11 cellular contexts compared by ENCODE assay signal in genomic region chr3:150349314-150350097, GRCh38. TPM values are rescaled to one million over a fixed set of nuclear protein-coding genes. Genes with fewer than 3 reads are reported as not detected.
DNase-seq lines count a peak whose midpoint lies in the region; ATAC-seq and TF ChIP-seq lines count a peak whose summit lies in the region.
"Had no signal": no experiment of that assay in that cellular context is flagged by ENCODE, and none has a peak within 500 bp of the region (broad histone marks: within the 10 kb centered on the region; RNA-seq: fewer than 3 reads in every experiment).

No MANE protein-coding gene starts in this region.

- H3K9ac ChIP-seq in MM.1S (ENCODE audit: low read length), result no peak overlapping the region

- H3K4me1 ChIP-seq in gastrocnemius medialis, result peaks cover 15 to 22% of the 10 kb centered on the region in 2 donors
- no peaks in the 10 kb centered on the region for H3K4me1 ChIP-seq in MM.1S (ENCODE audit: low read length)
- no peaks in the 10 kb centered on the region for H3K4me1 ChIP-seq in CD8-positive, alpha-beta T cell (ENCODE audit: insufficient read depth, low read length)

- H4K20me1 ChIP-seq in MM.1S (ENCODE audit: insufficient read depth, low read length), result no peaks in the 10 kb centered on the region

- H3K36me3 ChIP-seq in gastrocnemius medialis, result no peaks in the 10 kb centered on the region
- no peaks in the 10 kb centered on the region for H3K36me3 ChIP-seq in MM.1S (replicated peaks; ENCODE audit: insufficient read depth, low read length)
- H3K36me3 ChIP-seq in CD8-positive, alpha-beta T cell (ENCODE audit: insufficient read depth, low read length), result no peaks in the 10 kb centered on the region

- no peak for TF ChIP-seq CTCF in brain (conservative IDR thresholded peaks at IDR 0.05)
- peak in 1 of 5 experiments; percentile 21 for TF ChIP-seq CTCF in gastrocnemius medialis (IDR thresholded peaks at IDR 0.05 in 4 of 5, conservative IDR thresholded peaks at IDR 0.05 in 1 of 5)
- no peak for TF ChIP-seq CTCF in MM.1S (IDR thresholded peaks at IDR 0.05; ENCODE audit: low read length)
- TF ChIP-seq CTCF in CD8-positive, alpha-beta T cell (IDR thresholded peaks at IDR 0.05), result no peak

- peaks cover 60% of the 10 kb centered on the region for H3K4me1 Mint-ChIP-seq in brain
- no peaks in the 10 kb centered on the region for H3K4me1 Mint-ChIP-seq in CD8-positive, alpha-beta T cell (ENCODE audit: low read depth)
- H3K4me1 Mint-ChIP-seq: CD4-positive, CD25-positive, alpha-beta regulatory T cell had no signal

- no peak overlapping the region for H3K4me2 ChIP-seq in MM.1S (ENCODE audit: low read depth, low read length)

- H3K36me3 Mint-ChIP-seq in brain, result no peaks in the 10 kb centered on the region
- H3K36me3 Mint-ChIP-seq in CD8-positive, alpha-beta T cell, result no peaks in the 10 kb centered on the region
- H3K36me3 Mint-ChIP-seq: CD4-positive, CD25-positive, alpha-beta regulatory T cell had no signal

- intact Hi-C loops in left ventricle myocardium superior (cut with micrococcal nuclease) (no loop called here), gastrocnemius medialis (cut with DNase I; ENCODE audit: low total_unique reads) (loop anchor here (5.0 to 10.0 kb wide), 5 partner anchors 58 to 148 kb away; partner anchors contain the start of gene TSC22D2)
- intact Hi-C loops in CD8-positive, alpha-beta T cell (cut with DNase I, micrococcal nuclease), result no loop called here

- ATAC-seq in left ventricle myocardium superior, result peak; percentile 97
- peak in 1 of 2 donors; percentile 50 for ATAC-seq in gastrocnemius medialis
- no peak for ATAC-seq in GM18867 (IDR thresholded peaks at IDR 0.05; ENCODE audit: unreplicated experiment)
- no peak for ATAC-seq in CD8-positive, alpha-beta T cell

- H3K9me3 ChIP-seq in gastrocnemius medialis, result no peaks in the 10 kb centered on the region
- H3K9me3 ChIP-seq in MM.1S (replicated peaks; ENCODE audit: insufficient read depth, low read length), result no peaks in the 10 kb centered on the region
- no peaks in the 10 kb centered on the region for H3K9me3 ChIP-seq in CD8-positive, alpha-beta T cell (ENCODE audit: low read length)

- POLR2A ChIA-PET in CD8-positive, alpha-beta T cell (lab: Charles Lee), result no interaction called here

- peak overlapping the region in 1 of 5 experiments; percentile 23 for H3K4me3 Mint-ChIP-seq in brain
- H3K4me3 Mint-ChIP-seq in CD8-positive, alpha-beta T cell, result no peak overlapping the region
- H3K4me3 Mint-ChIP-seq: CD4-positive, CD25-positive, alpha-beta regulatory T cell had no signal

- no peaks in the 10 kb centered on the region for H3F3A ChIP-seq in MM.1S (ENCODE audit: insufficient read depth, low read length)

- no peaks in the 10 kb centered on the region for H3K79me2 ChIP-seq in MM.1S (ENCODE audit: low read length)

- in situ Hi-C loops in gastrocnemius medialis (cut with MboI; ENCODE audit: low sequenced_read_pairs in 4 of 4), result no loop called here

- H3K4me3 ChIP-seq in gastrocnemius medialis, result no peak overlapping the region
- H3K4me3 ChIP-seq in MM.1S (ENCODE audit: low read length), result no peak overlapping the region
- no peak overlapping the region for H3K4me3 ChIP-seq in CD8-positive, alpha-beta T cell (ENCODE audit: low read depth, low read length)

- DNase-seq in GM03348 (ENCODE audit: low spot score) (peak; percentile 46), left ventricle myocardium superior (peak; percentile 82), gastrocnemius medialis (peak in 1 of 2 donors; percentile 28), SKM-1 treated with dmso at 0.1 percent for 144 hours (lab: John Stamatoyannopoulos, UW; ENCODE audit: unreplicated experiment) (no peak), MM.1S (no peak)
- no peak for DNase-seq in CD8-positive, alpha-beta T cell
- DNase-seq: activated CD4-positive, alpha-beta T cell treated with anti-CD3 and anti-CD28 coated beads for 48 hours; CD4-positive, CD25-positive, alpha-beta regulatory T cell; NCI-H1092 treated with DMSO at 0.1 percent for 48 hours had no signal

- no peaks in the 10 kb centered on the region for H3K27me3 Mint-ChIP-seq in brain
- peaks cover 3% of the 10 kb centered on the region for H3K27me3 Mint-ChIP-seq in CD8-positive, alpha-beta T cell (ENCODE audit: low read depth)

- no peaks in the 10 kb centered on the region for H3K9me2 ChIP-seq in MM.1S (replicated peaks; ENCODE audit: insufficient read depth, low read length)

- H3K27me3 ChIP-seq in gastrocnemius medialis (peaks cover 0 to 4% (median 0%) of the 10 kb centered on the region in 3 donors), MM.1S (replicated peaks; ENCODE audit: insufficient read depth, low read length) (no peaks in the 10 kb centered on the region)
- H3K27me3 ChIP-seq in CD8-positive, alpha-beta T cell (ENCODE audit: insufficient read depth, low read length), result no peaks in the 10 kb centered on the region

- peak overlapping the region in 4 of 5 experiments; percentile 11 to 85 (median 67) for H3K27ac Mint-ChIP-seq in brain
- H3K27ac Mint-ChIP-seq in CD8-positive, alpha-beta T cell, result no peak overlapping the region
- H3K27ac Mint-ChIP-seq: CD4-positive, CD25-positive, alpha-beta regulatory T cell had no signal

- no peak for TF ChIP-seq POLR2A in gastrocnemius medialis (IDR thresholded peaks at IDR 0.05)

- H2AFZ ChIP-seq in MM.1S (ENCODE audit: low read length), result no peak overlapping the region

- no peaks in the 10 kb centered on the region for H3K9me3 Mint-ChIP-seq in brain
- H3K9me3 Mint-ChIP-seq in CD8-positive, alpha-beta T cell, result no peaks in the 10 kb centered on the region
- H3K9me3 Mint-ChIP-seq: CD4-positive, CD25-positive, alpha-beta regulatory T cell had no signal

- H3K27ac ChIP-seq in gastrocnemius medialis (peak overlapping the region in 3 of 4 donors; percentile 42 to 70 (median 44)), MM.1S (ENCODE audit: low read length) (no peak overlapping the region)
- no peak overlapping the region for H3K27ac ChIP-seq in CD8-positive, alpha-beta T cell (ENCODE audit: low read depth, low read length)

- CTCF ChIA-PET in CD8-positive, alpha-beta T cell (lab: Charles Lee), result no interaction called here

RNA-seq across cellular contexts. Expression of gene TSC22D2, which starts 58.6 kb away (rescaled TPM):
- 4.4 TPM for polyA plus RNA-seq in brain (ENCODE audit: insufficient read depth, low read depth, low replicate concordance)
- 22.7 TPM for total RNA-seq in left ventricle myocardium superior
- total RNA-seq in gastrocnemius medialis, result 10 to 100 TPM; 12.9 to 16.1 (median 14.0) TPM
- total RNA-seq in CD8-positive, alpha-beta T cell, result 10 to 100 TPM; 49.3 to 51.7 TPM

Comparison
In these comparisons a context has a peak if more than half of its experiments do, and no peak if none do; other contexts are left out.
1. DNase-seq: peak in GM03348 (single experiment) and left ventricle myocardium superior (single experiment); none in SKM-1 treated with dmso at 0.1 percent for 144 hours (single experiment), MM.1S (single experiment) and CD8-positive, alpha-beta T cell (0 of 7).
2. H3K27ac ChIP-seq: peak in gastrocnemius medialis (3 of 4); none in MM.1S (single experiment) and CD8-positive, alpha-beta T cell (single experiment).